In genomic region chr2:86275384-86275799, GRCh38 we compare ENCODE assay signal across 11 cellular contexts.
DNase-seq lines count a peak whose midpoint lies in the region; ATAC-seq, FAIRE-seq and TF ChIP-seq lines count a peak whose summit lies in the region.
"Had no signal": no experiment of that assay in that cellular context is flagged by ENCODE, and none has a peak within 500 bp of the region (broad histone marks: within the 10 kb centered on the region; RNA-seq: fewer than 3 reads in every experiment).

No MANE protein-coding gene starts in this region.

- H3K27ac ChIP-seq in H1 (ENCODE audit: low read depth, low read length) = no peak overlapping the region
- H3K27ac ChIP-seq in heart left ventricle = no peak overlapping the region

- no peak for TF ChIP-seq RAD21 in H1 (IDR thresholded peaks at IDR 0.05 in 1 of 2, conservative IDR thresholded peaks at IDR 0.05 in 1 of 2; ENCODE audit: low read depth in 2 of 2, low read length in 2 of 2)

- POLR2A ChIA-PET in H1 (lab: Charles Lee; ENCODE audit: partially characterized antibody) = no interaction called here

- peak; percentile 39 for ATAC-seq in HG02763 (IDR thresholded peaks at IDR 0.05; ENCODE audit: unreplicated experiment)
- no peak for ATAC-seq in heart left ventricle
- ATAC-seq: T-helper 17 cell had no signal

- H3K18ac ChIP-seq in H1 (ENCODE audit: extremely low read depth, low read length) = no peak overlapping the region

- no peak overlapping the region for H3K23ac ChIP-seq in H1 (ENCODE audit: insufficient read length)

- H3K79me1 ChIP-seq in H1 (ENCODE audit: low read depth, low read length) = no peaks in the 10 kb centered on the region

- H3K27me3 ChIP-seq in H1 (replicated peaks in 1 of 4; ENCODE audit: control insufficient read depth in 3 of 4, extremely low read depth in 1 of 4, insufficient read depth in 3 of 4, low read length in 3 of 4) (no peaks in the 10 kb centered on the region), heart left ventricle (no peaks in the 10 kb centered on the region)

- no peak overlapping the region for H2BK120ac ChIP-seq in H1 (replicated peaks; ENCODE audit: low read depth, low read length)

- H3K23me2 ChIP-seq in H1 (ENCODE audit: low read depth, low read length) = no peaks in the 10 kb centered on the region

- no peak overlapping the region for H2AK5ac ChIP-seq in H1 (ENCODE audit: low read depth, low read length)

- H3K56ac ChIP-seq in H1 (replicated peaks; ENCODE audit: insufficient read length, low read depth, low read length) = no peak overlapping the region

- no peak overlapping the region for H3K4me2 ChIP-seq in H1 (ENCODE audit: insufficient read depth in 1 of 2, low read depth in 2 of 2, low read length in 2 of 2)

- H3K36me3 Mint-ChIP-seq in type B pancreatic cell = peaks cover 7% of the 10 kb centered on the region

- H3K27me3 Mint-ChIP-seq in type B pancreatic cell = no peaks in the 10 kb centered on the region

- no peak for TF ChIP-seq POLR2A in H1 (IDR thresholded peaks at IDR 0.05; ENCODE audit: control extremely low read depth in 1 of 2, low read depth in 2 of 2, low read length in 2 of 2)
- TF ChIP-seq POLR2A in heart left ventricle (IDR thresholded peaks at IDR 0.05) = no peak

- peaks cover 21% of the 10 kb centered on the region for H3K4me1 Mint-ChIP-seq in type B pancreatic cell (ENCODE audit: unreplicated experiment)
- H3K4me1 Mint-ChIP-seq: T-helper 17 cell had no signal

- peaks cover 7% of the 10 kb centered on the region for H3K9me3 Mint-ChIP-seq in type B pancreatic cell

- CTCF ChIA-PET in H1 (lab: Charles Lee; ENCODE audit: partially characterized antibody) = interaction anchor here (1.2 kb wide), 1 partner anchor 52 kb away, joined by 3 read pairs; no protein-coding TSS in a partner anchor

- H3K4me1 ChIP-seq in H1 (replicated peaks in 1 of 4; ENCODE audit: control insufficient read depth in 3 of 4, insufficient read depth in 4 of 4, low read length in 3 of 4) = peaks cover 0 to 5% (median 0%) of the 10 kb centered on the region in 4 experiments; a peak in 2 of 7 replicates
- H3K4me1 ChIP-seq in heart left ventricle = peaks cover 2 to 28% (median 18%) of the 10 kb centered on the region in 12 donors

- no peak overlapping the region for H2BK20ac ChIP-seq in H1 (ENCODE audit: low read length)

- no peak overlapping the region for H4K5ac ChIP-seq in H1 (ENCODE audit: insufficient read length, low read depth, low read length)

- FAIRE-seq in H1 (lab: Jason Lieb, UNC) = no peak

- no peak for TF ChIP-seq EP300 in H1 (IDR thresholded peaks at IDR 0.05; ENCODE audit: borderline replicate concordance in 1 of 2, low read depth in 2 of 2, low read length in 2 of 2)

- H2BK12ac ChIP-seq in H1 (ENCODE audit: low read depth, low read length) = no peak overlapping the region

- H3K9me3 ChIP-seq in H1 (ENCODE audit: insufficient read depth in 2 of 2, low read depth in 1 of 2, low read length in 1 of 2) (peaks cover 3 to 11% of the 10 kb centered on the region in 2 experiments; a peak in 3 of 4 replicates), heart left ventricle (peaks cover 0 to 25% (median 12%) of the 10 kb centered on the region in 12 donors)

- H4K8ac ChIP-seq in H1 (ENCODE audit: extremely low read depth, insufficient read depth, low read length) = no peak overlapping the region

- no peak for TF ChIP-seq CTCF in H1 (IDR thresholded peaks at IDR 0.05; ENCODE audit: control extremely low read depth in 1 of 3, insufficient read depth in 1 of 3, low read depth in 1 of 3, low read length in 3 of 3)
- no peak for TF ChIP-seq CTCF in type B pancreatic cell (conservative IDR thresholded peaks at IDR 0.05)
- TF ChIP-seq CTCF in heart left ventricle (IDR thresholded peaks at IDR 0.05) = no peak

- 72% methylated on average over 4 of the region's 4 CpGs; no CpG with 5 or more reads in 1 of the 2 experiments for WGBS in H1 (ENCODE audit: extremely low coverage in 1 of 2, insufficient coverage in 1 of 2, insufficient read length in 1 of 2, insufficient replicate concordance in 2 of 2, low coverage in 1 of 2, low lambda C conversion rate in 2 of 2, missing lambda C conversion rate in 1 of 2), 2 experiments
- 78 to 96% (median 83%) methylated on average over 4 of the region's 4 CpGs for WGBS in heart left ventricle, 4 donors

- H3K36me3 ChIP-seq in H1 (ENCODE audit: control insufficient read depth in 2 of 4, insufficient read depth in 4 of 4, low read length in 3 of 4) (no peaks in the 10 kb centered on the region), heart left ventricle (no peaks in the 10 kb centered on the region)

- H3K79me2 ChIP-seq in H1 (ENCODE audit: control insufficient read depth in 1 of 2, insufficient read depth in 2 of 2, low read length in 2 of 2) = no peaks in the 10 kb centered on the region

- no peak overlapping the region for H3K14ac ChIP-seq in H1 (ENCODE audit: insufficient read length)

- peak; percentile 7 for DNase-seq in stimulated activated CD4-positive, alpha-beta T cell treated with anti-CD3 and anti-CD28 coated beads, Interleukin-15, amount 100 ng/mL, for 24 hours
- no peak for DNase-seq in stimulated activated CD4-positive, alpha-beta T cell treated with anti-CD3 and anti-CD28 coated beads, Interleukin-4, amount 100 ng/mL, for 4 hours
- DNase-seq in H1 (ENCODE audit: low read depth in 1 of 2, low spot score in 2 of 2) (no peak), type B pancreatic cell (ENCODE audit: extremely low spot score, unreplicated experiment) (no peak), head of caudate nucleus (no peak), SIG-M5 (lab: John Stamatoyannopoulos, UW) (no peak), heart left ventricle (no peak)
- DNase-seq: activated CD4-positive, CD25-positive, alpha-beta regulatory T cell treated with anti-CD3 and anti-CD28 coated beads, Interleukin-2, amount 50 U/mL, for 72 hours; effector CD4-positive, alpha-beta T cell; T-helper 17 cell had no signal

- intact Hi-C loops in head of caudate nucleus (cut with DNase I) (no loop called here), heart left ventricle (cut with DNase I) (no loop called here)

- H3K4me3 ChIP-seq in H1 (ENCODE audit: extremely low read depth in 1 of 4, insufficient read depth in 2 of 4, low read depth in 3 of 4, low read length in 4 of 4) (no peak overlapping the region), heart left ventricle (no peak overlapping the region)

- no peak overlapping the region for H3K9ac ChIP-seq in H1 (replicated peaks in 1 of 4; ENCODE audit: extremely low read depth in 1 of 4, low read depth in 3 of 4, low read length in 3 of 4)

- H3K4ac ChIP-seq in H1 (replicated peaks; ENCODE audit: insufficient read length, low read depth, low read length) = no peak overlapping the region

- no peak overlapping the region for H4K91ac ChIP-seq in H1 (replicated peaks; ENCODE audit: insufficient read length, low read length)

- peak overlapping the region; percentile 11 for H3K27ac Mint-ChIP-seq in type B pancreatic cell
- H3K27ac Mint-ChIP-seq: T-helper 17 cell had no signal

- H2BK15ac ChIP-seq in H1 (ENCODE audit: low read length) = 0 out of 2 replicates have a peak overlapping the region, but pooled peaks have one; percentile 19

- no peaks in the 10 kb centered on the region for H4K20me1 ChIP-seq in H1 (replicated peaks in 1 of 2; ENCODE audit: control insufficient read depth in 1 of 2, insufficient read depth in 2 of 2, low read length in 2 of 2)

- no peak overlapping the region for H2BK5ac ChIP-seq in H1 (ENCODE audit: low read depth, low read length)

- H2AFZ ChIP-seq in H1 (ENCODE audit: low read length) = no peak overlapping the region

- no peak overlapping the region for H3K4me3 Mint-ChIP-seq in type B pancreatic cell
- H3K4me3 Mint-ChIP-seq: T-helper 17 cell had no signal

TF ChIP-seq in H1, 55 proteins besides CTCF, POLR2A, EP300 and RAD21 (continues in another document):
- TF ChIP-seq BCL11A (IDR thresholded peaks at IDR 0.05; ENCODE audit: low read depth in 2 of 2, low read length in 2 of 2) = no peak
- TF ChIP-seq TEAD4 (IDR thresholded peaks at IDR 0.05; ENCODE audit: low read depth, low read length) = no peak
- no peak for TF ChIP-seq JUN (IDR thresholded peaks at IDR 0.05; ENCODE audit: low read depth, low read length)
- no peak for TF ChIP-seq NANOG (IDR thresholded peaks at IDR 0.05; ENCODE audit: insufficient read depth, low read depth, low read length, poor library complexity, severe bottlenecking)
- no peak for TF ChIP-seq BACH1 (IDR thresholded peaks at IDR 0.05; ENCODE audit: low read length)
